11 cellular contexts compared by ENCODE assay signal in the genomic region with DNA sequence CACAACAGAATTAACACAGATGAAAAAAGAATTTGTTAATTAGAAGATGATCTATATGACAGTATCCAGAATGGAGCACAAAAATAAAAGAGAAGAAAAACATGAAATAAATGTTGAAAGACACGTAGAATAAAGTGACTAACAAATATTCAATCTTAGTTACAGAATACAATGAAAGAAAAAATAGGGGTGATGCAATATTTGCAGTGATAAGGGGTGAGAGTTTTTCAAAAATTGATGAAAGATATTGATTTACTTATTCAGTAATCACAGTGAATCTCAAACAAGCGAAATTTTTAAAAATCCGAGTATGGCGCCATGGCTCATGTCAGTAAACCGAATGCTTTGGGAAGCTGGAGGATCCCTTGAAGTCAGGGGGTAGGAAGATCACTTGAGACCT. TPM values are rescaled to one million over a fixed set of nuclear protein-coding genes. Genes with fewer than 3 reads are reported as not detected.
"Had no signal": no experiment of that assay in that cellular context is flagged by ENCODE, and none has a peak within 500 bp of the region (broad histone marks: within the 10 kb centered on the region; RNA-seq: fewer than 3 reads in every experiment).

No MANE protein-coding gene starts in this region.

- H2AFZ ChIP-seq: GM23248, GM23338 had no signal

- H3K9me3 ChIP-seq: HAP-1 had no signal

- H3K9ac ChIP-seq: GM23248 had no signal

- ATAC-seq: GM23338, HCT116 had no signal

- H3K4me3 ChIP-seq: GM23248, GM23338, HAP-1 had no signal

- H3K27ac ChIP-seq: GM23248 had no signal

- H3K4me1 ChIP-seq: HAP-1 had no signal

- DNase-seq: GM23248, GOT3, H7, H9, HCEC 1CT, HFFc6 had no signal

- FAIRE-seq: H1, H54 had no signal

- H3K4me2 ChIP-seq: GM23338 had no signal

- H3K36me3 ChIP-seq: HAP-1 had no signal

RNA-seq across cellular contexts. Expression of a gene that starts 39.9 kb away (rescaled TPM):
- polyA plus RNA-seq: GM23248, GM23338, H1 had no signal
